Comparison of ENCODE assay signal across 9 cellular contexts in genomic region chr1:226814751-226815496, GRCh38. TPM values are rescaled to one million over a fixed set of nuclear protein-coding genes. Genes with fewer than 3 reads are reported as not detected.
DNase-seq lines count a peak whose midpoint lies in the region; ATAC-seq, FAIRE-seq and TF ChIP-seq lines count a peak whose summit lies in the region.
"Had no signal": no experiment of that assay in that cellular context is flagged by ENCODE, and none has a peak within 500 bp of the region (broad histone marks: within the 10 kb centered on the region; RNA-seq: fewer than 3 reads in every experiment).

No MANE protein-coding gene starts in this region.

- CTCF ChIA-PET in HepG2 (lab: Yijun Ruan, JAX; ENCODE audit: low intra/inter-chr PET ratio, low total read pairs), result no interaction called here
- CTCF ChIA-PET in activated CD8-positive, alpha-beta memory T cell treated with anti-CD3 and anti-CD28 coated beads, Interleukin-2, amount 10 ng/mL, durations not matched to agents 7 days and 5 days (lab: Charles Lee), result interaction anchor here (1.0 to 1.9 kb wide), 2 partner anchors 13 to 188 kb away, joined by 3 to 6 read pairs; no protein-coding TSS in a partner anchor

- DNase-seq in right lobe of liver, result peak in 1 of 3 donors; percentile 36
- DNase-seq in HepG2 (ENCODE audit: low spot score), result no peak
- DNase-seq in SW 1271 (lab: John Stamatoyannopoulos, UW), result peak; percentile 69 to 80
- DNase-seq in glomerular visceral epithelial cell (ENCODE audit: extremely low spot score), result peak; percentile 65
- DNase-seq in retina, result peak; percentile 22
- DNase-seq in activated CD8-positive, alpha-beta memory T cell treated with anti-CD3 and anti-CD28 coated beads, Interleukin-2, amount 10 ng/mL, durations not matched to agents 7 days and 5 days, result no peak
- DNase-seq in T-helper 2 cell treated with Interferon-gamma antibody and Interleukin-4, amounts not matched to agents 5 μg/mL and 100 μg/mL, for 36 hours (ENCODE audit: low spot score), result no peak

- H3K27me3 ChIP-seq in right lobe of liver (no peaks in the 10 kb centered on the region), HepG2 (ENCODE audit: control insufficient read depth in 1 of 2, insufficient read depth in 2 of 2, low read length in 2 of 2) (peaks cover 0 to 12% of the 10 kb centered on the region in 2 experiments; a peak in 2 of 5 replicates)

- TF ChIP-seq POLR2A in right lobe of liver (IDR thresholded peaks at IDR 0.05) (no peak), HepG2 (IDR thresholded peaks at IDR 0.05; ENCODE audit: insufficient read depth in 1 of 2, low read depth in 2 of 2, low read length in 2 of 2) (no peak)

- 40% methylated on average over 8 of the region's 10 CpGs for WGBS in right lobe of liver (ENCODE audit: insufficient coverage, low coverage, low lambda C conversion rate, missing lambda C conversion rate)
- 13% methylated on average over 8 of the region's 10 CpGs for WGBS in HepG2 (ENCODE audit: low lambda C conversion rate)

- H3K4me2 ChIP-seq in HepG2 (ENCODE audit: low read depth, low read length), result no peak overlapping the region

- H3K4me1 ChIP-seq in right lobe of liver (no peaks in the 10 kb centered on the region), HepG2 (ENCODE audit: insufficient read depth, low read length) (no peaks in the 10 kb centered on the region)

- no peaks in the 10 kb centered on the region for H3K36me3 Mint-ChIP-seq in activated CD8-positive, alpha-beta memory T cell treated with anti-CD3 and anti-CD28 coated beads, Interleukin-2, amount 10 ng/mL, durations not matched to agents 7 days and 5 days
- H3K36me3 Mint-ChIP-seq in T-helper 2 cell treated with Interferon-gamma antibody and Interleukin-4, amounts not matched to agents 5 μg/mL and 100 μg/mL, for 36 hours (ENCODE audit: low read depth), result no peaks in the 10 kb centered on the region

- POLR2A ChIA-PET in HepG2 (lab: Yijun Ruan, JAX), result no interaction called here

- H2AFZ ChIP-seq in HepG2 (ENCODE audit: low read length), result no peak overlapping the region

- H3K36me3 ChIP-seq in right lobe of liver (no peaks in the 10 kb centered on the region), HepG2 (replicated peaks in 1 of 2; ENCODE audit: control insufficient read depth in 1 of 2, insufficient read depth in 2 of 2, low read length in 2 of 2) (no peaks in the 10 kb centered on the region)

- in situ Hi-C loops in HepG2 (cut with HindIII; ENCODE audit: extremely low pct_ligation_motif_present, low pct_unique_long_range_greater_than_20kb), result no loop called here

- ATAC-seq in right lobe of liver (peak; percentile 54 to 92 (median 76)), HepG2 (no peak), HG03521 (IDR thresholded peaks at IDR 0.05; ENCODE audit: unreplicated experiment) (no peak)
- no peak for ATAC-seq in activated CD8-positive, alpha-beta memory T cell treated with anti-CD3 and anti-CD28 coated beads, Interleukin-2, amount 10 ng/mL, durations not matched to agents 7 days and 5 days

- H3K4me3 ChIP-seq in right lobe of liver (no peak overlapping the region), HepG2 (replicated peaks in 1 of 3; ENCODE audit: insufficient read depth in 1 of 3, low read depth in 2 of 3, low read length in 3 of 3) (no peak overlapping the region)

- H3K9me3 ChIP-seq in right lobe of liver, result no peaks in the 10 kb centered on the region
- H3K9me3 ChIP-seq in HepG2 (ENCODE audit: low read length), result no peaks in the 10 kb centered on the region

- no peak for TF ChIP-seq RAD21 in HepG2 (CRISPR knock-in tag; IDR thresholded peaks at IDR 0.05)

- H3K4me3 Mint-ChIP-seq in activated CD8-positive, alpha-beta memory T cell treated with anti-CD3 and anti-CD28 coated beads, Interleukin-2, amount 10 ng/mL, durations not matched to agents 7 days and 5 days, result no peak overlapping the region
- no peak overlapping the region for H3K4me3 Mint-ChIP-seq in T-helper 2 cell treated with Interferon-gamma antibody and Interleukin-4, amounts not matched to agents 5 μg/mL and 100 μg/mL, for 36 hours

- H3K4me1 Mint-ChIP-seq in activated CD8-positive, alpha-beta memory T cell treated with anti-CD3 and anti-CD28 coated beads, Interleukin-2, amount 10 ng/mL, durations not matched to agents 7 days and 5 days, result no peaks in the 10 kb centered on the region
- H3K4me1 Mint-ChIP-seq in T-helper 2 cell treated with Interferon-gamma antibody and Interleukin-4, amounts not matched to agents 5 μg/mL and 100 μg/mL, for 36 hours (ENCODE audit: low read depth), result peaks cover 3% of the 10 kb centered on the region

- intact Hi-C loops in right lobe of liver (cut with DNase I) (no loop called here), HepG2 (cut with micrococcal nuclease; ENCODE audit: unreplicated experiment) (no loop called here)

- TF ChIP-seq CTCF in right lobe of liver (IDR thresholded peaks at IDR 0.05), result no peak
- TF ChIP-seq CTCF in HepG2 (CRISPR knock-in tag; IDR thresholded peaks at IDR 0.05), result no peak

- H3K27me3 Mint-ChIP-seq in activated CD8-positive, alpha-beta memory T cell treated with anti-CD3 and anti-CD28 coated beads, Interleukin-2, amount 10 ng/mL, durations not matched to agents 7 days and 5 days, result peaks cover 5% of the 10 kb centered on the region
- H3K27me3 Mint-ChIP-seq in T-helper 2 cell treated with Interferon-gamma antibody and Interleukin-4, amounts not matched to agents 5 μg/mL and 100 μg/mL, for 36 hours (ENCODE audit: low read depth), result peaks cover 8% of the 10 kb centered on the region

- no peak overlapping the region for H3K27ac Mint-ChIP-seq in activated CD8-positive, alpha-beta memory T cell treated with anti-CD3 and anti-CD28 coated beads, Interleukin-2, amount 10 ng/mL, durations not matched to agents 7 days and 5 days
- H3K27ac Mint-ChIP-seq in T-helper 2 cell treated with Interferon-gamma antibody and Interleukin-4, amounts not matched to agents 5 μg/mL and 100 μg/mL, for 36 hours, result no peak overlapping the region

- H3K27ac ChIP-seq in right lobe of liver, result peak overlapping the region in 1 of 3 donors; percentile 20
- no peak overlapping the region for H3K27ac ChIP-seq in HepG2 (ENCODE audit: extremely low read length, insufficient read depth, low read length)

- no peaks in the 10 kb centered on the region for H3K9me3 Mint-ChIP-seq in activated CD8-positive, alpha-beta memory T cell treated with anti-CD3 and anti-CD28 coated beads, Interleukin-2, amount 10 ng/mL, durations not matched to agents 7 days and 5 days (ENCODE audit: low read depth)
- no peaks in the 10 kb centered on the region for H3K9me3 Mint-ChIP-seq in T-helper 2 cell treated with Interferon-gamma antibody and Interleukin-4, amounts not matched to agents 5 μg/mL and 100 μg/mL, for 36 hours

- H4K20me1 ChIP-seq in HepG2 (ENCODE audit: insufficient read depth, low read length), result no peaks in the 10 kb centered on the region

- no peak overlapping the region for H3K9ac ChIP-seq in HepG2 (ENCODE audit: insufficient read depth, low read depth, low read length)

- TF ChIP-seq EP300 in HepG2 (IDR thresholded peaks at IDR 0.05; ENCODE audit: low read depth in 2 of 2, low read length in 2 of 2) (no peak), HepG2 (CRISPR knock-in tag; IDR thresholded peaks at IDR 0.05; ENCODE audit: borderline replicate concordance) (no peak)

- no peaks in the 10 kb centered on the region for H3K79me2 ChIP-seq in HepG2 (ENCODE audit: insufficient read depth, low read length)

- no peak for FAIRE-seq in HepG2 (lab: Jason Lieb, UNC)
- FAIRE-seq: TTC549 had no signal

- no TSS peak for BruUV-seq in HepG2 (replicated peaks; lab: Mats Ljungman, UMichigan)

TF ChIP-seq in HepG2, 621 proteins besides CTCF, POLR2A, EP300 and RAD21 (continues in another document):
- TF ChIP-seq TFDP2 (CRISPR knock-in tag; IDR thresholded peaks at IDR 0.05) (no peak), MXD3 (CRISPR knock-in tag; IDR thresholded peaks at IDR 0.05) (no peak)

RNA-seq across cellular contexts. Expression of gene PSEN2, which starts 55.5 kb away (rescaled TPM):
- total RNA-seq in right lobe of liver (10 to 100 TPM; 11.8 to 22.7 (median 15.7) TPM), HepG2 (2016; rRNA removed; fragmentation: Illumina TruSeq; extraction: Trizol) (5.9 and 13.1 TPM in 2 replicates)
- 4.8 and 5.9 TPM in 2 replicates for total RNA-seq in HepG2 (2016; cell fraction: cytosol; rRNA removed; fragmentation: Illumina TruSeq; extraction: Trizol; ENCODE audit: low read depth)
- total RNA-seq in HepG2 (2016; cell fraction: insoluble cytoplasmic fraction; rRNA removed; fragmentation: Illumina TruSeq; extraction: Trizol), result 6.9 and 11.6 TPM in 2 replicates
- total RNA-seq in HepG2 (2016; cell fraction: membrane; rRNA removed; fragmentation: Illumina TruSeq; extraction: Trizol), result 7.6 and 8.3 TPM in 2 replicates
- total RNA-seq in HepG2 (2016; cell fraction: nucleus; rRNA removed; fragmentation: Illumina TruSeq; extraction: Trizol), result 12.6 and 13.3 TPM in 2 replicates
- polyA plus RNA-seq in HepG2 (2011; rRNA removed), result 5.9 and 11.1 TPM in 2 replicates
- 6.9 and 7.2 TPM in 2 replicates for polyA plus RNA-seq in HepG2 (2011; cell fraction: cytosol; rRNA removed)
- 15.6 and 17.7 TPM in 2 replicates for polyA plus RNA-seq in HepG2 (2011; cell fraction: nucleus; rRNA removed)
- polyA plus RNA-seq in HepG2 (2012), result 3.6 and 4.6 TPM in 2 replicates
- polyA plus RNA-seq in HepG2 (2016; cell fraction: cytosol; fragmentation: Illumina TruSeq; extraction: Trizol; ENCODE audit: low read depth), result 3.9 TPM in 2 replicates
- polyA plus RNA-seq in HepG2 (2016; cell fraction: insoluble cytoplasmic fraction; fragmentation: Illumina TruSeq; extraction: Trizol; ENCODE audit: low read depth), result 4.8 and 5.0 TPM in 2 replicates
- polyA plus RNA-seq in HepG2 (2016; cell fraction: membrane; fragmentation: Illumina TruSeq; extraction: Trizol; ENCODE audit: low read depth), result 5.7 and 6.0 TPM in 2 replicates
- 17.4 and 20.1 TPM in 2 replicates for polyA plus RNA-seq in HepG2 (2016; cell fraction: nucleus; fragmentation: Illumina TruSeq; extraction: Trizol; ENCODE audit: insufficient read depth, low read depth)
- polyA minus RNA-seq in HepG2 (2011; rRNA and poly(A)+ RNA removed; ENCODE audit: low replicate concordance), result 21.7 and 55.4 TPM in 2 replicates
- 3.9 and 5.3 TPM in 2 replicates for polyA minus RNA-seq in HepG2 (2011; cell fraction: cytosol; rRNA and poly(A)+ RNA removed)
- polyA minus RNA-seq in HepG2 (2011; cell fraction: nucleus; rRNA and poly(A)+ RNA removed), result 10.3 and 12.7 TPM in 2 replicates
- total RNA-seq in activated CD8-positive, alpha-beta memory T cell treated with anti-CD3 and anti-CD28 coated beads, Interleukin-2, amount 10 ng/mL, durations not matched to agents 7 days and 5 days, result 10 to 100 TPM in 1 of 2 experiments, 1 to 10 TPM in 1; 8.0 to 11.2 TPM

Comparison
In these comparisons a context has a peak if more than half of its experiments do, and no peak if none do; other contexts are left out.
1. ATAC-seq: peak in right lobe of liver (4 of 4); none in HepG2 (single experiment), activated CD8-positive, alpha-beta memory T cell treated with anti-CD3 and anti-CD28 coated beads, Interleukin-2, amount 10 ng/mL, durations not matched to agents 7 days and 5 days (single experiment) and HG03521 (single experiment).
2. DNase-seq: peak in SW 1271 (2 of 2), glomerular visceral epithelial cell (single experiment) and retina (single experiment); none in HepG2 (single experiment), activated CD8-positive, alpha-beta memory T cell treated with anti-CD3 and anti-CD28 coated beads, Interleukin-2, amount 10 ng/mL, durations not matched to agents 7 days and 5 days (single experiment) and T-helper 2 cell treated with Interferon-gamma antibody and Interleukin-4, amounts not matched to agents 5 μg/mL and 100 μg/mL, for 36 hours (single experiment).